1 cellular context compared by ENCODE assay signal in genomic region chr16:89072216-89073130, GRCh38.
A peak's percentile ranks its signal among the peaks of the same experiment; 100 is the strongest.
TF ChIP-seq lines count a peak whose summit lies in the region.

No MANE protein-coding gene starts in this region.

TF ChIP-seq in SK-N-SH, 30 proteins besides CTCF, POLR2A, EP300 and RAD21 (continued from another document):
- TF ChIP-seq, protein P1, sequence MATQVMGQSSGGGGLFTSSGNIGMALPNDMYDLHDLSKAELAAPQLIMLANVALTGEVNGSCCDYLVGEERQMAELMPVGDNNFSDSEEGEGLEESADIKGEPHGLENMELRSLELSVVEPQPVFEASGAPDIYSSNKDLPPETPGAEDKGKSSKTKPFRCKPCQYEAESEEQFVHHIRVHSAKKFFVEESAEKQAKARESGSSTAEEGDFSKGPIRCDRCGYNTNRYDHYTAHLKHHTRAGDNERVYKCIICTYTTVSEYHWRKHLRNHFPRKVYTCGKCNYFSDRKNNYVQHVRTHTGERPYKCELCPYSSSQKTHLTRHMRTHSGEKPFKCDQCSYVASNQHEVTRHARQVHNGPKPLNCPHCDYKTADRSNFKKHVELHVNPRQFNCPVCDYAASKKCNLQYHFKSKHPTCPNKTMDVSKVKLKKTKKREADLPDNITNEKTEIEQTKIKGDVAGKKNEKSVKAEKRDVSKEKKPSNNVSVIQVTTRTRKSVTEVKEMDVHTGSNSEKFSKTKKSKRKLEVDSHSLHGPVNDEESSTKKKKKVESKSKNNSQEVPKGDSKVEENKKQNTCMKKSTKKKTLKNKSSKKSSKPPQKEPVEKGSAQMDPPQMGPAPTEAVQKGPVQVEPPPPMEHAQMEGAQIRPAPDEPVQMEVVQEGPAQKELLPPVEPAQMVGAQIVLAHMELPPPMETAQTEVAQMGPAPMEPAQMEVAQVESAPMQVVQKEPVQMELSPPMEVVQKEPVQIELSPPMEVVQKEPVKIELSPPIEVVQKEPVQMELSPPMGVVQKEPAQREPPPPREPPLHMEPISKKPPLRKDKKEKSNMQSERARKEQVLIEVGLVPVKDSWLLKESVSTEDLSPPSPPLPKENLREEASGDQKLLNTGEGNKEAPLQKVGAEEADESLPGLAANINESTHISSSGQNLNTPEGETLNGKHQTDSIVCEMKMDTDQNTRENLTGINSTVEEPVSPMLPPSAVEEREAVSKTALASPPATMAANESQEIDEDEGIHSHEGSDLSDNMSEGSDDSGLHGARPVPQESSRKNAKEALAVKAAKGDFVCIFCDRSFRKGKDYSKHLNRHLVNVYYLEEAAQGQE (IDR thresholded peaks at IDR 0.05; ENCODE audit: low read depth, low read length): no peak
- no peak for TF ChIP-seq SIN3A (IDR thresholded peaks at IDR 0.05; ENCODE audit: borderline replicate concordance, low read depth, low read length)
- peak; percentile 85 for TF ChIP-seq FOXJ3 (CRISPR knock-in tag; IDR thresholded peaks at IDR 0.05)
- TF ChIP-seq RFX5 (IDR thresholded peaks at IDR 0.05; ENCODE audit: low read length): no peak
- TF ChIP-seq, protein P2, sequence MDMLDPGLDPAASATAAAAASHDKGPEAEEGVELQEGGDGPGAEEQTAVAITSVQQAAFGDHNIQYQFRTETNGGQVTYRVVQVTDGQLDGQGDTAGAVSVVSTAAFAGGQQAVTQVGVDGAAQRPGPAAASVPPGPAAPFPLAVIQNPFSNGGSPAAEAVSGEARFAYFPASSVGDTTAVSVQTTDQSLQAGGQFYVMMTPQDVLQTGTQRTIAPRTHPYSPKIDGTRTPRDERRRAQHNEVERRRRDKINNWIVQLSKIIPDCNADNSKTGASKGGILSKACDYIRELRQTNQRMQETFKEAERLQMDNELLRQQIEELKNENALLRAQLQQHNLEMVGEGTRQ (IDR thresholded peaks at IDR 0.05; ENCODE audit: borderline replicate concordance, low read depth, low read length): no peak
- TF ChIP-seq YY1 (IDR thresholded peaks at IDR 0.05; ENCODE audit: low read depth): no peak
- TF ChIP-seq, protein P3, sequence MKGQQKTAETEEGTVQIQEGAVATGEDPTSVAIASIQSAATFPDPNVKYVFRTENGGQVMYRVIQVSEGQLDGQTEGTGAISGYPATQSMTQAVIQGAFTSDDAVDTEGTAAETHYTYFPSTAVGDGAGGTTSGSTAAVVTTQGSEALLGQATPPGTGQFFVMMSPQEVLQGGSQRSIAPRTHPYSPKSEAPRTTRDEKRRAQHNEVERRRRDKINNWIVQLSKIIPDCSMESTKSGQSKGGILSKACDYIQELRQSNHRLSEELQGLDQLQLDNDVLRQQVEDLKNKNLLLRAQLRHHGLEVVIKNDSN (IDR thresholded peaks at IDR 0.05; ENCODE audit: borderline replicate concordance, low read depth): no peak
- TF ChIP-seq, protein P4, sequence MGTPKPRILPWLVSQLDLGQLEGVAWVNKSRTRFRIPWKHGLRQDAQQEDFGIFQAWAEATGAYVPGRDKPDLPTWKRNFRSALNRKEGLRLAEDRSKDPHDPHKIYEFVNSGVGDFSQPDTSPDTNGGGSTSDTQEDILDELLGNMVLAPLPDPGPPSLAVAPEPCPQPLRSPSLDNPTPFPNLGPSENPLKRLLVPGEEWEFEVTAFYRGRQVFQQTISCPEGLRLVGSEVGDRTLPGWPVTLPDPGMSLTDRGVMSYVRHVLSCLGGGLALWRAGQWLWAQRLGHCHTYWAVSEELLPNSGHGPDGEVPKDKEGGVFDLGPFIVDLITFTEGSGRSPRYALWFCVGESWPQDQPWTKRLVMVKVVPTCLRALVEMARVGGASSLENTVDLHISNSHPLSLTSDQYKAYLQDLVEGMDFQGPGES (IDR thresholded peaks at IDR 0.05; ENCODE audit: low read depth, low read length): no peak
- no peak for TF ChIP-seq CHD2 (IDR thresholded peaks at IDR 0.05; ENCODE audit: low read length, partially characterized antibody)
- peak; percentile 65; the same call in 1 of the 2 replicates for TF ChIP-seq MXI1 (IDR thresholded peaks at IDR 0.05; ENCODE audit: low read depth, low read length)
- TF ChIP-seq POLR2AphosphoS5 (IDR thresholded peaks at IDR 0.05; ENCODE audit: low read depth, low read length): peak; percentile 49; the same call in 1 of the 2 replicates
- TF ChIP-seq FOSL2 (IDR thresholded peaks at IDR 0.05; ENCODE audit: borderline replicate concordance, low read depth): no peak
- TF ChIP-seq TCF12 (IDR thresholded peaks at IDR 0.05): peak; percentile 92
- no peak for TF ChIP-seq TEAD4 (IDR thresholded peaks at IDR 0.05; ENCODE audit: borderline replicate concordance, insufficient read depth)
- no peak for TF ChIP-seq RXRA (IDR thresholded peaks at IDR 0.05; ENCODE audit: borderline replicate concordance, low read depth)
- no peak for TF ChIP-seq NFIC (IDR thresholded peaks at IDR 0.05; ENCODE audit: borderline replicate concordance)
- TF ChIP-seq GABPA (IDR thresholded peaks at IDR 0.05; ENCODE audit: low read depth): no peak
- TF ChIP-seq RCOR1 (IDR thresholded peaks at IDR 0.05; ENCODE audit: low read length): peak; percentile 27; the same call in 1 of the 2 replicates
- TF ChIP-seq MAX (IDR thresholded peaks at IDR 0.05; ENCODE audit: low read depth): no peak
